ENCODE assay signal across 7 cellular contexts in the genomic region with DNA sequence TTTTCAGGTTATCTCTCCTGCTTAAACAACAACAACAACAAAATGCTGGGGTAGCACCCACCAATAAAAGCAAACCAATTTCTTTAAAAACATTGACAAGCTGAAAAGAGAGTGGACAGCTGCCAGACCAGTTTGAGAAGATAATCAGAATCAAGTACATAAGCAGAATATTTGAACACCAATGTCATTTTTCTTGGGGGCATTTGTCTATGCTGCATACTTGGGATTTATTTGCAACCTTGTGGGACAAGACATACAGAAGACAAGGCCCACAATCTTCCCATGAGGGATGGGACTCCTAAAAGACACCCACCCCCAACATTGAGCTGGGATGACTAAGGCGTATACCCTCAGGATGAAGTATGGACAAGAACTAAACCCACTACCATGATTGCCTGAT.
"Had no signal": no experiment of that assay in that cellular context is flagged by ENCODE, and none has a peak within 500 bp of the region (broad histone marks: within the 10 kb centered on the region; RNA-seq: fewer than 3 reads in every experiment).

No MANE protein-coding gene starts in this region.

- H3K4me1 Mint-ChIP-seq: IgD-negative memory B cell had no signal

- H3K27ac ChIP-seq: HL-60 had no signal

- ATAC-seq: HepG2, K562 had no signal

- H3K4me3 ChIP-seq: K562 had no signal

- H3K27ac Mint-ChIP-seq: IgD-negative memory B cell had no signal

- H3K9me3 Mint-ChIP-seq: IgD-negative memory B cell had no signal

- DNase-seq: IMR-90, KBM-7, KG1 had no signal

- H3K4me3 Mint-ChIP-seq: IgD-negative memory B cell had no signal
